ENCODE assay signal across 22 cellular contexts in the genomic region with DNA sequence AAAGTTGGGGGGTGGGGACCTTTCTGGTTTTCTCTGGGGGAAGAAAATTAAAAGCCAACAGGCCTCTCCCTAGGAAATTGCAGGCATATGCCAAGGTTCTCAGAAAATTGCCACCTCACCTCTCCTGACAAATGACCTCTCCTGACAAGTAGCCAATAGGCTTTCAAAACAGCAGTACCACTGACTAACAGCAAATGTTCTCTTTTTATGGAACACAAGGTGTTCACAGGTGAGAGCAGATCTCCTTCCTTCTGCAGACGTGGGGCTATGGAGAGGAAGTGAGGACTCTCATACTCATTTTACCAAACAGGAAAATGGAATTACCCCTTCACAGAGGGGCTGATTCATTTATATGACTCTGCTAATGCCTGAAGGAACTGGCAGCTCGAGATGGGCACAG. TPM values are rescaled to one million over a fixed set of nuclear protein-coding genes. Genes with fewer than 3 reads are reported as not detected.
DNase-seq lines count a peak whose midpoint lies in the region; ATAC-seq and TF ChIP-seq lines count a peak whose summit lies in the region.
"Had no signal": no experiment of that assay in that cellular context is flagged by ENCODE, and none has a peak within 500 bp of the region (broad histone marks: within the 10 kb centered on the region; RNA-seq: fewer than 3 reads in every experiment).

No MANE protein-coding gene starts in this region.

- peak overlapping the region; percentile 85 for H2BK5ac ChIP-seq in trophoblast cell (ENCODE audit: low read depth, low read length, poor library complexity)

- intact Hi-C loops in Caco-2 (cut with micrococcal nuclease; ENCODE audit: unreplicated experiment), result no loop called here
- intact Hi-C loops in body of pancreas (cut with DNase I), result no loop called here

- no peak overlapping the region for H3K4me2 ChIP-seq in trophoblast cell (ENCODE audit: low read length)
- H3K4me2 ChIP-seq: neural progenitor cell had no signal

- H2BK120ac ChIP-seq in trophoblast cell (ENCODE audit: insufficient read depth, low read length, poor library complexity), result peak overlapping the region; percentile 87

- H2BK12ac ChIP-seq in trophoblast cell (ENCODE audit: low read length), result peak overlapping the region; percentile 97

- no peak overlapping the region for H4K12ac ChIP-seq in trophoblast cell (ENCODE audit: low read depth, low read length)

- H3K4ac ChIP-seq in trophoblast cell (ENCODE audit: low read depth, low read length), result peak overlapping the region; percentile 69

- CTCF ChIA-PET in Caco-2 (lab: Charles Lee), result interaction anchor here (1.1 kb wide), 1 partner anchor 32 kb away, joined by 3 read pairs; a partner anchor contains a TSS
- CTCF ChIA-PET in activated CD4-positive, alpha-beta memory T cell treated with anti-CD3 and anti-CD28 coated beads, Interleukin-2, amount 10 ng/mL, durations not matched to agents 7 days and 5 days (lab: Charles Lee), result no interaction called here

- peaks cover 40% of the 10 kb centered on the region for H3K79me1 ChIP-seq in trophoblast cell (ENCODE audit: low read length)

- ATAC-seq in body of pancreas (peak; percentile 81), HG03520 (IDR thresholded peaks at IDR 0.05; ENCODE audit: unreplicated experiment) (no peak)

- BruUV-seq in Caco-2 (replicated peaks; lab: Mats Ljungman, UMichigan), result TSS peak; percentile 61

- H4K8ac ChIP-seq in trophoblast cell (ENCODE audit: low read depth, low read length), result peak overlapping the region; percentile 48

- H3K4me3 ChIP-seq in Caco-2 (ENCODE audit: low read depth, low read length) (no peak overlapping the region), body of pancreas (no peak overlapping the region), trophoblast cell (ENCODE audit: low read depth, low read length) (no peak overlapping the region)
- H3K4me3 ChIP-seq: neural progenitor cell, psoas muscle, stomach, tibial nerve had no signal

- H3K14ac ChIP-seq in trophoblast cell (ENCODE audit: low read length), result peak overlapping the region; percentile 65

- peak overlapping the region; percentile 64 for H4K91ac ChIP-seq in trophoblast cell (ENCODE audit: low read depth, low read length)

- WGBS in body of pancreas, 2 donors, result 50 to 66% methylated on average over 2 of the region's 2 CpGs
- WGBS in trophoblast cell (ENCODE audit: extremely low coverage, insufficient coverage, insufficient read length), result no CpG with 5 or more reads among the region's 2 CpGs

- no peak overlapping the region for H3K4me3 Mint-ChIP-seq in Caco-2 (ENCODE audit: unreplicated experiment)
- no peak overlapping the region for H3K4me3 Mint-ChIP-seq in activated CD4-positive, alpha-beta memory T cell treated with anti-CD3 and anti-CD28 coated beads, Interleukin-2, amount 10 ng/mL, durations not matched to agents 7 days and 5 days
- H3K4me3 Mint-ChIP-seq: memory B cell, neural progenitor cell had no signal

- no peak for TF ChIP-seq CTCF in Caco-2 (IDR thresholded peaks at IDR 0.05; ENCODE audit: insufficient read depth in 1 of 2, low read depth in 1 of 2, low read length in 1 of 2, severe bottlenecking in 1 of 2, unreplicated experiment in 1 of 2)
- TF ChIP-seq CTCF in body of pancreas (IDR thresholded peaks at IDR 0.05), result no peak

- H2AK5ac ChIP-seq in trophoblast cell (ENCODE audit: low read length), result peak overlapping the region; percentile 84

- H3K79me2 ChIP-seq in trophoblast cell (ENCODE audit: control insufficient read depth, insufficient read depth, low read length, poor library complexity), result peaks cover 2% of the 10 kb centered on the region

- H3K9me3 Mint-ChIP-seq in Caco-2 (ENCODE audit: unreplicated experiment), result no peaks in the 10 kb centered on the region
- H3K9me3 Mint-ChIP-seq in activated CD4-positive, alpha-beta memory T cell treated with anti-CD3 and anti-CD28 coated beads, Interleukin-2, amount 10 ng/mL, durations not matched to agents 7 days and 5 days, result no peaks in the 10 kb centered on the region
- H3K9me3 Mint-ChIP-seq: memory B cell, neural progenitor cell had no signal

- H3K4me1 Mint-ChIP-seq in Caco-2 (ENCODE audit: low read depth, unreplicated experiment), result peaks cover 21% of the 10 kb centered on the region
- no peaks in the 10 kb centered on the region for H3K4me1 Mint-ChIP-seq in activated CD4-positive, alpha-beta memory T cell treated with anti-CD3 and anti-CD28 coated beads, Interleukin-2, amount 10 ng/mL, durations not matched to agents 7 days and 5 days
- H3K4me1 Mint-ChIP-seq: memory B cell had no signal

- DNase-seq in Caco-2, result no peak
- peak in 2 of 4 donors; percentile 31 to 39 for DNase-seq in body of pancreas
- peak; percentile 33 for DNase-seq in kidney tubule cell (ENCODE audit: low spot score)
- no peak for DNase-seq in trophoblast cell
- no peak for DNase-seq in activated CD4-positive, alpha-beta memory T cell treated with anti-CD3 and anti-CD28 coated beads, Interleukin-2, amount 10 ng/mL, durations not matched to agents 7 days and 5 days
- DNase-seq in NOMO-1 (lab: John Stamatoyannopoulos, UW; ENCODE audit: unreplicated experiment in 2 of 2), result no peak
- DNase-seq in UCSD-AML1 (lab: John Stamatoyannopoulos, UW; ENCODE audit: unreplicated experiment), result no peak
- DNase-seq: activated CD8-positive, alpha-beta memory T cell treated with anti-CD3 and anti-CD28 coated beads for 24 hours; activated T-cell treated with anti-CD3 and anti-CD28 coated beads, Interleukin-2, amount 50 U/mL, for 1 hour; BE2C; cerebellar nuclear complex; head of caudate nucleus; NCI-H1105 treated with DMSO at 0.1 percent for 48 hours; NCI-H1930; NCI-H526 treated with DMSO at 0.1 percent for 48 hours; psoas muscle; stomach had no signal

- no peak overlapping the region for H2AFZ ChIP-seq in trophoblast cell (ENCODE audit: insufficient read depth, low read length, poor library complexity)
- H2AFZ ChIP-seq: neural progenitor cell had no signal

- H3K4me1 ChIP-seq in Caco-2 (peaks cover 44% of the 10 kb centered on the region), body of pancreas (peaks cover 42% of the 10 kb centered on the region), trophoblast cell (ENCODE audit: control insufficient read depth in 1 of 2, insufficient read depth in 2 of 2, low read length in 2 of 2) (peaks cover 27 to 33% of the 10 kb centered on the region in 2 experiments)
- H3K4me1 ChIP-seq: psoas muscle had no signal

- H3K27ac ChIP-seq in body of pancreas (peak overlapping the region; percentile 48 to 77 (median 54)), trophoblast cell (ENCODE audit: low read depth, low read length) (peak overlapping the region; percentile 67)
- H3K27ac ChIP-seq: neural progenitor cell, psoas muscle, RWPE1, stomach, tibial nerve had no signal

- H3K27ac Mint-ChIP-seq in Caco-2 (ENCODE audit: unreplicated experiment), result peak overlapping the region; percentile 33
- no peak overlapping the region for H3K27ac Mint-ChIP-seq in activated CD4-positive, alpha-beta memory T cell treated with anti-CD3 and anti-CD28 coated beads, Interleukin-2, amount 10 ng/mL, durations not matched to agents 7 days and 5 days
- H3K27ac Mint-ChIP-seq: memory B cell, neural progenitor cell had no signal

- H3K36me3 Mint-ChIP-seq in Caco-2 (ENCODE audit: insufficient read depth, unreplicated experiment), result no peaks in the 10 kb centered on the region
- no peaks in the 10 kb centered on the region for H3K36me3 Mint-ChIP-seq in activated CD4-positive, alpha-beta memory T cell treated with anti-CD3 and anti-CD28 coated beads, Interleukin-2, amount 10 ng/mL, durations not matched to agents 7 days and 5 days (ENCODE audit: low read depth)
- H3K36me3 Mint-ChIP-seq: memory B cell, neural progenitor cell had no signal

- H3K18ac ChIP-seq in trophoblast cell (ENCODE audit: low read length), result peak overlapping the region; percentile 73

- no peaks in the 10 kb centered on the region for H3K36me3 ChIP-seq in Caco-2 (ENCODE audit: control insufficient read depth, insufficient read depth, low read length)
- no peaks in the 10 kb centered on the region for H3K36me3 ChIP-seq in body of pancreas (replicated peaks in 1 of 2; ENCODE audit: insufficient read depth in 1 of 2, low read depth in 2 of 2)
- no peaks in the 10 kb centered on the region for H3K36me3 ChIP-seq in trophoblast cell (ENCODE audit: control insufficient read depth in 1 of 2, insufficient read depth in 2 of 2, low read length in 2 of 2)
- H3K36me3 ChIP-seq: BE2C, neural progenitor cell, stomach, tibial nerve had no signal

- H3K9ac ChIP-seq in trophoblast cell (ENCODE audit: low read length), result no peak overlapping the region
- H3K9ac ChIP-seq: neural progenitor cell had no signal

- H3K9me3 ChIP-seq in Caco-2, result no peaks in the 10 kb centered on the region
- H3K9me3 ChIP-seq in body of pancreas, result no peaks in the 10 kb centered on the region
- H3K9me3 ChIP-seq in trophoblast cell (ENCODE audit: insufficient read depth, low read depth, low read length), result no peaks in the 10 kb centered on the region
- H3K9me3 ChIP-seq: BE2C, psoas muscle, stomach, tibial nerve had no signal

- H3K23ac ChIP-seq in trophoblast cell (ENCODE audit: low read length), result no peak overlapping the region

- H3K27me3 ChIP-seq in Caco-2 (replicated peaks; ENCODE audit: control insufficient read depth, insufficient read depth, low read length) (no peaks in the 10 kb centered on the region), body of pancreas (no peaks in the 10 kb centered on the region), trophoblast cell (ENCODE audit: insufficient read depth, low read length) (no peaks in the 10 kb centered on the region)
- H3K27me3 ChIP-seq: BE2C, neural progenitor cell, stomach, tibial nerve had no signal

- no peaks in the 10 kb centered on the region for H3K27me3 Mint-ChIP-seq in Caco-2 (ENCODE audit: insufficient read depth, unreplicated experiment)
- peaks cover 13% of the 10 kb centered on the region for H3K27me3 Mint-ChIP-seq in activated CD4-positive, alpha-beta memory T cell treated with anti-CD3 and anti-CD28 coated beads, Interleukin-2, amount 10 ng/mL, durations not matched to agents 7 days and 5 days

- POLR2A ChIA-PET in Caco-2 (lab: Charles Lee), result interaction anchor here (0.9 kb wide), 1 partner anchor 32 kb away, joined by 6 read pairs; a partner anchor contains a TSS
- POLR2A ChIA-PET in activated CD4-positive, alpha-beta memory T cell treated with anti-CD3 and anti-CD28 coated beads, Interleukin-2, amount 10 ng/mL, durations not matched to agents 7 days and 5 days (lab: Charles Lee), result no interaction called here

- no peak for TF ChIP-seq POLR2A in body of pancreas (IDR thresholded peaks at IDR 0.05)

RNA-seq across cellular contexts. Expression of a gene that starts 32.7 kb away (rescaled TPM):
- total RNA-seq in Caco-2 (2022), result 48.4 and 50.3 TPM in 2 replicates
- 10 to 100 TPM; 61.0 to 68.6 TPM for total RNA-seq in body of pancreas
- polyA plus RNA-seq in trophoblast cell (2013), result 143 and 152 TPM in 2 replicates
- 10 to 100 TPM; 27.3 to 30.8 TPM for total RNA-seq in activated CD4-positive, alpha-beta memory T cell treated with anti-CD3 and anti-CD28 coated beads, Interleukin-2, amount 10 ng/mL, durations not matched to agents 7 days and 5 days

RNA-seq across cellular contexts. Expression of a gene that starts 56.3 kb away (rescaled TPM):
- 23.7 and 26.1 TPM in 2 replicates for total RNA-seq in Caco-2 (2022)
- 10 to 100 TPM; 16.5 to 18.4 TPM for total RNA-seq in body of pancreas
- 24.8 and 24.9 TPM in 2 replicates for polyA plus RNA-seq in trophoblast cell (2013)
- total RNA-seq in activated CD4-positive, alpha-beta memory T cell treated with anti-CD3 and anti-CD28 coated beads, Interleukin-2, amount 10 ng/mL, durations not matched to agents 7 days and 5 days, result 10 to 100 TPM; 24.5 to 26.2 TPM
